Comparison of ENCODE assay signal across 1 cellular context in genomic region chr6:158536084-158536890, GRCh38.
TF ChIP-seq lines count a peak whose summit lies in the region.

No MANE protein-coding gene starts in this region.

TF ChIP-seq in K562, 482 proteins besides CTCF, POLR2A, EP300 and RAD21 (continued from another document and continues in another):
- TF ChIP-seq THAP12 (CRISPR knock-in tag; IDR thresholded peaks at IDR 0.05): no peak
- TF ChIP-seq TAF15 (IDR thresholded peaks at IDR 0.05; ENCODE audit: low read depth, low read length): no peak
- no peak for TF ChIP-seq SIX5 (IDR thresholded peaks at IDR 0.05; ENCODE audit: borderline replicate concordance in 1 of 2, insufficient read depth in 1 of 2, low read depth in 1 of 2, low read length in 2 of 2)
- no peak for TF ChIP-seq ZNF668 (CRISPR knock-in tag; IDR thresholded peaks at IDR 0.05)
- TF ChIP-seq CC2D1A (IDR thresholded peaks at IDR 0.05): 0 out of 2 replicates have a peak, but pooled peaks have one; percentile 48
- TF ChIP-seq PREB (CRISPR knock-in tag; IDR thresholded peaks at IDR 0.05): no peak
- TF ChIP-seq GTF3C2 (IDR thresholded peaks at IDR 0.05; ENCODE audit: borderline replicate concordance, extremely low read depth, insufficient read length): no peak
- TF ChIP-seq ETV1 (tag; conservative IDR thresholded peaks at IDR 0.05; ENCODE audit: low read depth): peak; percentile 32; the same call in 1 of the 2 replicates
- no peak for TF ChIP-seq GMEB1 (CRISPR knock-in tag; IDR thresholded peaks at IDR 0.05)
- no peak for TF ChIP-seq DEAF1 (CRISPR knock-in tag; IDR thresholded peaks at IDR 0.05)
- no peak for TF ChIP-seq ADNP (tag; IDR thresholded peaks at IDR 0.05)
- TF ChIP-seq TAF7 (tag; IDR thresholded peaks at IDR 0.05): no peak
- no peak for TF ChIP-seq CTCFL (IDR thresholded peaks at IDR 0.05; ENCODE audit: borderline replicate concordance, insufficient read depth, low read depth, low read length, poor library complexity, severe bottlenecking)
- TF ChIP-seq JUND (IDR thresholded peaks at IDR 0.05; ENCODE audit: borderline replicate concordance, low read depth, low read length): no peak
- TF ChIP-seq JUND (tag; IDR thresholded peaks at IDR 0.05; ENCODE audit: borderline replicate concordance, low read depth, low read length): no peak; the same call in 2 of the 3 replicates
- peak; percentile 97 for TF ChIP-seq ZNF511 (CRISPR knock-in tag; IDR thresholded peaks at IDR 0.05)
- TF ChIP-seq ZNF274 (IDR thresholded peaks at IDR 0.05; ENCODE audit: borderline replicate concordance, low read depth, low read length): no peak
- TF ChIP-seq E2F8 (IDR thresholded peaks at IDR 0.05; ENCODE audit: low read depth, partially characterized antibody): no peak
- no peak for TF ChIP-seq MYC (IDR thresholded peaks at IDR 0.05; ENCODE audit: low read depth, low read length)
- no peak for TF ChIP-seq MYC (CRISPR knock-in tag; IDR thresholded peaks at IDR 0.05; ENCODE audit: borderline replicate concordance, low read depth)
- TF ChIP-seq ZNF57 (CRISPR knock-in tag; IDR thresholded peaks at IDR 0.05): no peak
- TF ChIP-seq FOXJ2 (tag; IDR thresholded peaks at IDR 0.05): no peak
- peak; percentile 40; the same call in 1 of the 2 replicates for TF ChIP-seq FOXP1 (CRISPR knock-in tag; IDR thresholded peaks at IDR 0.05)
- TF ChIP-seq ZNF217 (CRISPR knock-in tag; IDR thresholded peaks at IDR 0.05): no peak
- no peak for TF ChIP-seq ZBTB34 (CRISPR knock-in tag; IDR thresholded peaks at IDR 0.05)
- TF ChIP-seq CEBPG (CRISPR knock-in tag; IDR thresholded peaks at IDR 0.05): no peak
- no peak for TF ChIP-seq CEBPG (tag; conservative IDR thresholded peaks at IDR 0.05 in 1 of 2, IDR thresholded peaks at IDR 0.05 in 1 of 2)
- no peak for TF ChIP-seq TAL1 (IDR thresholded peaks at IDR 0.05)
- TF ChIP-seq ZNF24 (IDR thresholded peaks at IDR 0.05): no peak
- TF ChIP-seq KHSRP (IDR thresholded peaks at IDR 0.05): no peak
